In genomic region chr9:105993921-105994715, GRCh38 we compare ENCODE assay signal across 10 cellular contexts.
"Had no signal": no experiment of that assay in that cellular context is flagged by ENCODE, and none has a peak within 500 bp of the region (broad histone marks: within the 10 kb centered on the region; RNA-seq: fewer than 3 reads in every experiment).

No MANE protein-coding gene starts in this region.

- ATAC-seq: left lobe of liver, WTC11 had no signal

- DNase-seq: activated CD4-positive, alpha-beta memory T cell treated with anti-CD3 and anti-CD28 coated beads, Interleukin-2, amount 10 ng/mL, durations not matched to agents 7 days and 5 days; activated CD4-positive, alpha-beta T cell treated with anti-CD3 and anti-CD28 coated beads for 4 hours; activated naive CD4-positive, alpha-beta T cell treated with anti-CD3 and anti-CD28 coated beads, Interleukin-2, amount 50 U/mL, for 16 hours; activated T-cell treated with anti-CD3 and anti-CD28 coated beads, Interleukin-2, amount 50 U/mL, for 24 hours; naive B cell; stimulated activated CD4-positive, alpha-beta T cell treated with anti-CD3 and anti-CD28 coated beads, Interleukin-12 subunit alpha, Interleukin-12 subunit beta, amount 100 ng/mL, for 4 hours; stomach; uterus had no signal
